Comparison of ENCODE assay signal across 1 cellular context in genomic region chr16:1688807-1689560, GRCh38.
TF ChIP-seq lines count a peak whose summit lies in the region.

No MANE protein-coding gene starts in this region.

TF ChIP-seq in HepG2, 621 proteins besides CTCF, POLR2A, EP300 and RAD21 (continues in another document):
- TF ChIP-seq CENPBD1 (CRISPR knock-in tag; IDR thresholded peaks at IDR 0.05; ENCODE audit: borderline replicate concordance, low read depth) (no peak), ZKSCAN8 (CRISPR knock-in tag; IDR thresholded peaks at IDR 0.05; ENCODE audit: borderline replicate concordance) (no peak), ZEB1 (IDR thresholded peaks at IDR 0.05; ENCODE audit: insufficient replicate concordance, low read depth) (peak; percentile 61), HHEX (CRISPR knock-in tag; IDR thresholded peaks at IDR 0.05) (no peak), JUND (CRISPR knock-in tag; IDR thresholded peaks at IDR 0.05) (0 out of 2 replicates have a peak, but pooled peaks have one; percentile 42), ZNF883 (CRISPR knock-in tag; IDR thresholded peaks at IDR 0.05; ENCODE audit: not compliant biosample characterization) (no peak), ASH2L (IDR thresholded peaks at IDR 0.05; ENCODE audit: insufficient read length, low read depth, low read length) (peak; percentile 51), FOXO4 (CRISPR knock-in tag; conservative IDR thresholded peaks at IDR 0.05) (no peak), ZFP36L2 (CRISPR knock-in tag; IDR thresholded peaks at IDR 0.05) (no peak), PAWR (CRISPR knock-in tag; IDR thresholded peaks at IDR 0.05; ENCODE audit: borderline replicate concordance) (no peak), ZNF496 (CRISPR knock-in tag; IDR thresholded peaks at IDR 0.05; ENCODE audit: insufficient replicate concordance) (no peak), SMAD1 (CRISPR knock-in tag; IDR thresholded peaks at IDR 0.05; ENCODE audit: borderline replicate concordance, low read depth) (no peak), HMGXB4 (CRISPR knock-in tag; IDR thresholded peaks at IDR 0.05; ENCODE audit: borderline replicate concordance in 1 of 2, low read depth in 1 of 2) (no peak), GPN1 (CRISPR knock-in tag; IDR thresholded peaks at IDR 0.05; ENCODE audit: borderline replicate concordance) (no peak), IKZF5 (CRISPR knock-in tag; IDR thresholded peaks at IDR 0.05) (0 out of 2 replicates have a peak, but pooled peaks have one; percentile 38), AGO1 (IDR thresholded peaks at IDR 0.05; ENCODE audit: low read depth, low read length, poor library complexity, severe bottlenecking) (no peak), ZNF362 (CRISPR knock-in tag; IDR thresholded peaks at IDR 0.05; ENCODE audit: borderline replicate concordance) (peak; percentile 43; the same call in 1 of the 2 replicates), ZBTB38 (CRISPR knock-in tag; IDR thresholded peaks at IDR 0.05) (peak; percentile 96), HIVEP1 (CRISPR knock-in tag; IDR thresholded peaks at IDR 0.05) (no peak), ZNF710 (CRISPR knock-in tag; IDR thresholded peaks at IDR 0.05; ENCODE audit: borderline replicate concordance) (no peak), DNMT3B (CRISPR knock-in tag; conservative IDR thresholded peaks at IDR 0.05) (no peak), TBL1XR1 (IDR thresholded peaks at IDR 0.05; ENCODE audit: borderline replicate concordance, low read length, partially characterized antibody) (no peak), ZNF12 (CRISPR knock-in tag; IDR thresholded peaks at IDR 0.05) (no peak), SOX13 (IDR thresholded peaks at IDR 0.05) (no peak), SOX13 (CRISPR knock-in tag; conservative IDR thresholded peaks at IDR 0.05 in 1 of 2, IDR thresholded peaks at IDR 0.05 in 1 of 2) (peak in 1 of 2 experiments; percentile 64; a peak in 2 of 4 replicates), PRPF4 (IDR thresholded peaks at IDR 0.05; ENCODE audit: low read depth, low read length, poor library complexity, severe bottlenecking) (no peak), ZNF530 (CRISPR knock-in tag; IDR thresholded peaks at IDR 0.05; ENCODE audit: low read depth) (no peak), STAT5B (CRISPR knock-in tag; IDR thresholded peaks at IDR 0.05) (no peak), SMARCC2 (IDR thresholded peaks at IDR 0.05) (no peak), NFRKB (IDR thresholded peaks at IDR 0.05) (no peak), ZNF20 (CRISPR knock-in tag; IDR thresholded peaks at IDR 0.05) (no peak), STAG1 (CRISPR knock-in tag; IDR thresholded peaks at IDR 0.05) (no peak), SSRP1 (CRISPR knock-in tag; IDR thresholded peaks at IDR 0.05) (no peak), POLR2G (IDR thresholded peaks at IDR 0.05; ENCODE audit: low read depth, low read length) (no peak), ZNF234 (CRISPR knock-in tag; conservative IDR thresholded peaks at IDR 0.05) (no peak), REL (CRISPR knock-in tag; conservative IDR thresholded peaks at IDR 0.05) (no peak), SOX5 (CRISPR knock-in tag; IDR thresholded peaks at IDR 0.05; ENCODE audit: borderline replicate concordance) (peak; percentile 58; the same call in 1 of the 2 replicates), SMC3 (IDR thresholded peaks at IDR 0.05; ENCODE audit: low read length) (no peak), RXRA (CRISPR knock-in tag; IDR thresholded peaks at IDR 0.05) (peak; percentile 45; the same call in 1 of the 2 replicates)
- TF ChIP-seq, protein P1, sequence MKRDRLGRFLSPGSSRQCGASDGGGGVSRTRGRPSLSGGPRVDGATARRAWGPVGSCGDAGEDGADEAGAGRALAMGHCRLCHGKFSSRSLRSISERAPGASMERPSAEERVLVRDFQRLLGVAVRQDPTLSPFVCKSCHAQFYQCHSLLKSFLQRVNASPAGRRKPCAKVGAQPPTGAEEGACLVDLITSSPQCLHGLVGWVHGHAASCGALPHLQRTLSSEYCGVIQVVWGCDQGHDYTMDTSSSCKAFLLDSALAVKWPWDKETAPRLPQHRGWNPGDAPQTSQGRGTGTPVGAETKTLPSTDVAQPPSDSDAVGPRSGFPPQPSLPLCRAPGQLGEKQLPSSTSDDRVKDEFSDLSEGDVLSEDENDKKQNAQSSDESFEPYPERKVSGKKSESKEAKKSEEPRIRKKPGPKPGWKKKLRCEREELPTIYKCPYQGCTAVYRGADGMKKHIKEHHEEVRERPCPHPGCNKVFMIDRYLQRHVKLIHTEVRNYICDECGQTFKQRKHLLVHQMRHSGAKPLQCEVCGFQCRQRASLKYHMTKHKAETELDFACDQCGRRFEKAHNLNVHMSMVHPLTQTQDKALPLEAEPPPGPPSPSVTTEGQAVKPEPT (CRISPR knock-in tag; IDR thresholded peaks at IDR 0.05; ENCODE audit: low read depth), result no peak
- TF ChIP-seq, protein P2, sequence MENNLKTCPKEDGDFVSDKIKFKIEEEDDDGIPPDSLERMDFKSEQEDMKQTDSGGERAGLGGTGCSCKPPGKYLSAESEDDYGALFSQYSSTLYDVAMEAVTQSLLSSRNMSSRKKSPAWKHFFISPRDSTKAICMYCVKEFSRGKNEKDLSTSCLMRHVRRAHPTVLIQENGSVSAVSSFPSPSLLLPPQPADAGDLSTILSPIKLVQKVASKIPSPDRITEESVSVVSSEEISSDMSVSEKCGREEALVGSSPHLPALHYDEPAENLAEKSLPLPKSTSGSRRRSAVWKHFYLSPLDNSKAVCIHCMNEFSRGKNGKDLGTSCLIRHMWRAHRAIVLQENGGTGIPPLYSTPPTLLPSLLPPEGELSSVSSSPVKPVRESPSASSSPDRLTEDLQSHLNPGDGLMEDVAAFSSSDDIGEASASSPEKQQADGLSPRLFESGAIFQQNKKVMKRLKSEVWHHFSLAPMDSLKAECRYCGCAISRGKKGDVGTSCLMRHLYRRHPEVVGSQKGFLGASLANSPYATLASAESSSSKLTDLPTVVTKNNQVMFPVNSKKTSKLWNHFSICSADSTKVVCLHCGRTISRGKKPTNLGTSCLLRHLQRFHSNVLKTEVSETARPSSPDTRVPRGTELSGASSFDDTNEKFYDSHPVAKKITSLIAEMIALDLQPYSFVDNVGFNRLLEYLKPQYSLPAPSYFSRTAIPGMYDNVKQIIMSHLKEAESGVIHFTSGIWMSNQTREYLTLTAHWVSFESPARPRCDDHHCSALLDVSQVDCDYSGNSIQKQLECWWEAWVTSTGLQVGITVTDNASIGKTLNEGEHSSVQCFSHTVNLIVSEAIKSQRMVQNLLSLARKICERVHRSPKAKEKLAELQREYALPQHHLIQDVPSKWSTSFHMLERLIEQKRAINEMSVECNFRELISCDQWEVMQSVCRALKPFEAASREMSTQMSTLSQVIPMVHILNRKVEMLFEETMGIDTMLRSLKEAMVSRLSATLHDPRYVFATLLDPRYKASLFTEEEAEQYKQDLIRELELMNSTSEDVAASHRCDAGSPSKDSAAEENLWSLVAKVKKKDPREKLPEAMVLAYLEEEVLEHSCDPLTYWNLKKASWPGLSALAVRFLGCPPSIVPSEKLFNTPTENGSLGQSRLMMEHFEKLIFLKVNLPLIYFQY (CRISPR knock-in tag; IDR thresholded peaks at IDR 0.05; ENCODE audit: borderline replicate concordance), result no peak
- TF ChIP-seq, protein P3, sequence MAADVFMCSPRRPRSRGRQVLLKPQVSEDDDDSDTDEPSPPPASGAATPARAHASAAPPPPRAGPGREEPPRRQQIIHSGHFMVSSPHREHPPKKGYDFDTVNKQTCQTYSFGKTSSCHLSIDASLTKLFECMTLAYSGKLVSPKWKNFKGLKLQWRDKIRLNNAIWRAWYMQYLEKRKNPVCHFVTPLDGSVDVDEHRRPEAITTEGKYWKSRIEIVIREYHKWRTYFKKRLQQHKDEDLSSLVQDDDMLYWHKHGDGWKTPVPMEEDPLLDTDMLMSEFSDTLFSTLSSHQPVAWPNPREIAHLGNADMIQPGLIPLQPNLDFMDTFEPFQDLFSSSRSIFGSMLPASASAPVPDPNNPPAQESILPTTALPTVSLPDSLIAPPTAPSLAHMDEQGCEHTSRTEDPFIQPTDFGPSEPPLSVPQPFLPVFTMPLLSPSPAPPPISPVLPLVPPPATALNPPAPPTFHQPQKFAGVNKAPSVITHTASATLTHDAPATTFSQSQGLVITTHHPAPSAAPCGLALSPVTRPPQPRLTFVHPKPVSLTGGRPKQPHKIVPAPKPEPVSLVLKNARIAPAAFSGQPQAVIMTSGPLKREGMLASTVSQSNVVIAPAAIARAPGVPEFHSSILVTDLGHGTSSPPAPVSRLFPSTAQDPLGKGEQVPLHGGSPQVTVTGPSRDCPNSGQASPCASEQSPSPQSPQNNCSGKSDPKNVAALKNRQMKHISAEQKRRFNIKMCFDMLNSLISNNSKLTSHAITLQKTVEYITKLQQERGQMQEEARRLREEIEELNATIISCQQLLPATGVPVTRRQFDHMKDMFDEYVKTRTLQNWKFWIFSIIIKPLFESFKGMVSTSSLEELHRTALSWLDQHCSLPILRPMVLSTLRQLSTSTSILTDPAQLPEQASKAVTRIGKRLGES (CRISPR knock-in tag; IDR thresholded peaks at IDR 0.05; ENCODE audit: borderline replicate concordance), result no peak
- TF ChIP-seq, protein P4, sequence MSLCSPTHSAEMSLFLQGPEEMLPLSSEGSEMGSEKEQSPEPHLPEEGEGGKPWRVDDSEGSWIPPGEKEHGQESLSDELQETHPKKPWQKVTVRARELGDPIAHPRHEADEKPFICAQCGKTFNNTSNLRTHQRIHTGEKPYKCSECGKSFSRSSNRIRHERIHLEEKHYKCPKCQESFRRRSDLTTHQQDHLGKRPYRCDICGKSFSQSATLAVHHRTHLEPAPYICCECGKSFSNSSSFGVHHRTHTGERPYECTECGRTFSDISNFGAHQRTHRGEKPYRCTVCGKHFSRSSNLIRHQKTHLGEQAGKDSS (CRISPR knock-in tag; IDR thresholded peaks at IDR 0.05; ENCODE audit: borderline replicate concordance, low read depth), result no peak
- TF ChIP-seq, protein P5, sequence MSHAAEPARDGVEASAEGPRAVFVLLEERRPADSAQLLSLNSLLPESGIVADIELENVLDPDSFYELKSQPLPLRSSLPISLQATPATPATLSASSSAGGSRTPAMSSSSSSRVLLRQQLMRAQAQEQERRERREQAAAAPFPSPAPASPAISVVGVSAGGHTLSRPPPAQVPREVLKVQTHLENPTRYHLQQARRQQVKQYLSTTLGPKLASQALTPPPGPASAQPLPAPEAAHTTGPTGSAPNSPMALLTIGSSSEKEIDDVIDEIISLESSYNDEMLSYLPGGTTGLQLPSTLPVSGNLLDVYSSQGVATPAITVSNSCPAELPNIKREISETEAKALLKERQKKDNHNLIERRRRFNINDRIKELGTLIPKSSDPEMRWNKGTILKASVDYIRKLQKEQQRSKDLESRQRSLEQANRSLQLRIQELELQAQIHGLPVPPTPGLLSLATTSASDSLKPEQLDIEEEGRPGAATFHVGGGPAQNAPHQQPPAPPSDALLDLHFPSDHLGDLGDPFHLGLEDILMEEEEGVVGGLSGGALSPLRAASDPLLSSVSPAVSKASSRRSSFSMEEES (CRISPR knock-in tag; IDR thresholded peaks at IDR 0.05), result peak; percentile 63; the same call in 1 of the 2 replicates
